In the genomic region with DNA sequence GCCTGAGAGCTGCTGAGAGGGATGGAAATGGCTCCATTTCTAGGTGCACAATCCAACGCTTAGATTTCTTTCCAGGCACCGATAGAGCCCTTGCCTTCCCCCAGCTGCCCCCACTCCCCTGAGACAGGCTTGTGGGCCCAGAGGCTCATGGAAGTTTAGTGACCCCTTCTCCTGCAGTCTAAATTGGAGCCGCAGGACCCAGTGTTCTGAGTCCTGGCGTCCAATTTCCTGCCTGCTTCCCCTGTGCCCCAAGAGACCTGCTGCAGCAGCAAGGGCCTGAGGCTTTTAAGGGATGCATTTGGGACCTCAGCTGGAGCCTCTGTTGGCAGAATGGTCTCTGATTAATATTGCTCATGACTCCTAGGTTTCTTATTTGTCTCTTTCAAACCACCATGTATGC, we compare ENCODE assay signal across 20 cellular contexts.
DNase-seq lines count a peak whose midpoint lies in the region; ATAC-seq, FAIRE-seq and TF ChIP-seq lines count a peak whose summit lies in the region.
"Had no signal": no experiment of that assay in that cellular context is flagged by ENCODE, and none has a peak within 500 bp of the region (broad histone marks: within the 10 kb centered on the region; RNA-seq: fewer than 3 reads in every experiment).

No MANE protein-coding gene starts in this region.

- H3K9me2 ChIP-seq in hepatocyte (replicated peaks; ENCODE audit: insufficient read depth), result no peaks in the 10 kb centered on the region

- H4K20me1 ChIP-seq in hepatocyte (ENCODE audit: insufficient read depth, poor library complexity, severe bottlenecking), result no peaks in the 10 kb centered on the region

- H3K4me1 Mint-ChIP-seq in CD4-positive, alpha-beta T cell (ENCODE audit: low read depth), result peaks cover 62% of the 10 kb centered on the region
- peaks cover 54% of the 10 kb centered on the region for H3K4me1 Mint-ChIP-seq in T-helper 17 cell
- H3K4me1 Mint-ChIP-seq in endothelial cell (ENCODE audit: unreplicated experiment), result peaks cover 82% of the 10 kb centered on the region

- no peaks in the 10 kb centered on the region for H3K27me3 ChIP-seq in CD4-positive, alpha-beta T cell (ENCODE audit: control insufficient read depth, insufficient read depth, low read length)
- no peaks in the 10 kb centered on the region for H3K27me3 ChIP-seq in sigmoid colon
- no peaks in the 10 kb centered on the region for H3K27me3 ChIP-seq in hepatocyte
- H3K27me3 ChIP-seq: neutrophil had no signal

- H3K4me3 Mint-ChIP-seq in CD4-positive, alpha-beta T cell, result no peak overlapping the region
- H3K4me3 Mint-ChIP-seq in T-helper 17 cell (peak overlapping the region; percentile 5), endothelial cell (ENCODE audit: unreplicated experiment) (peak overlapping the region; percentile 79)
- H3K4me3 Mint-ChIP-seq: activated B cell treated with CpG ODN at 0.5 μM for 24 hours had no signal

- peaks cover 0 to 82% (median 74%) of the 10 kb centered on the region in 4 donors for H3K4me1 ChIP-seq in sigmoid colon
- peaks cover 60% of the 10 kb centered on the region for H3K4me1 ChIP-seq in hepatocyte (ENCODE audit: insufficient read depth)

- in situ Hi-C loops in GM13977 (cut with MboI; ENCODE audit: low pct_unique_long_range_greater_than_20kb, low sequenced_read_pairs, unreplicated experiment), result no loop called here

- peaks cover 56% of the 10 kb centered on the region for H3K36me3 Mint-ChIP-seq in CD4-positive, alpha-beta T cell (ENCODE audit: low read depth)
- H3K36me3 Mint-ChIP-seq in T-helper 17 cell (ENCODE audit: low read depth) (peaks cover 2% of the 10 kb centered on the region), endothelial cell (ENCODE audit: low read depth, unreplicated experiment) (peaks cover 70% of the 10 kb centered on the region)

- TF ChIP-seq EP300 in sigmoid colon (IDR thresholded peaks at IDR 0.05), result no peak

- H3K4me3 ChIP-seq in sigmoid colon (no peak overlapping the region), hepatocyte (no peak overlapping the region)

- H3K36me3 ChIP-seq in sigmoid colon, result peaks cover 0 to 18% (median 10%) of the 10 kb centered on the region in 4 donors
- no peaks in the 10 kb centered on the region for H3K36me3 ChIP-seq in hepatocyte (replicated peaks; ENCODE audit: insufficient read depth, low read depth)
- H3K36me3 ChIP-seq: neutrophil had no signal

- POLR2A ChIA-PET in CD4-positive, alpha-beta T cell (lab: Charles Lee), result interaction anchor here (4.9 to 5.4 kb wide), 2 partner anchors 12 to 55 kb away, joined by 34 to 43 read pairs; no protein-coding TSS in a partner anchor

- no peak for ATAC-seq in CD4-positive, alpha-beta T cell (ENCODE audit: poor library complexity)
- ATAC-seq in T-helper 17 cell, result no peak
- ATAC-seq: esophagus mucosa had no signal

- 87% methylated on average over 4 of the region's 4 CpGs for WGBS in sigmoid colon, 2 donors
- 88% methylated on average over 4 of the region's 4 CpGs for WGBS in hepatocyte (ENCODE audit: low lambda C conversion rate, missing lambda C conversion rate)

- no peak overlapping the region for H2AFZ ChIP-seq in hepatocyte

- FAIRE-seq in frontal cortex (lab: Jason Lieb, UNC), result no peak
- no peak for FAIRE-seq in D721Med (lab: Jason Lieb, UNC)
- FAIRE-seq: astrocyte, HTR-8/SVneo had no signal

- TF ChIP-seq CTCF in CD4-positive, alpha-beta T cell (IDR thresholded peaks at IDR 0.05), result no peak
- TF ChIP-seq CTCF in endothelial cell (IDR thresholded peaks at IDR 0.05; ENCODE audit: unreplicated experiment) (no peak), sigmoid colon (IDR thresholded peaks at IDR 0.05) (no peak), D721Med (IDR thresholded peaks at IDR 0.05; ENCODE audit: insufficient read depth, missing control alignments) (no peak), hepatocyte (IDR thresholded peaks at IDR 0.05; ENCODE audit: poor library complexity) (no peak), GM13977 (IDR thresholded peaks at IDR 0.05; ENCODE audit: extremely low read depth, insufficient read depth, missing control alignments) (no peak)

- H3K27ac ChIP-seq in CD4-positive, alpha-beta T cell (ENCODE audit: low read depth, low read length), result no peak overlapping the region
- H3K27ac ChIP-seq in sigmoid colon (peak overlapping the region; percentile 74 to 83 (median 80)), hepatocyte (no peak overlapping the region)
- H3K27ac ChIP-seq: neutrophil had no signal

- H3K4me2 ChIP-seq in hepatocyte, result no peak overlapping the region

- H3K27ac Mint-ChIP-seq in CD4-positive, alpha-beta T cell, result peak overlapping the region; percentile 78
- H3K27ac Mint-ChIP-seq in T-helper 17 cell, result peak overlapping the region; percentile 88
- H3K27ac Mint-ChIP-seq in endothelial cell (ENCODE audit: unreplicated experiment), result no peak overlapping the region

- intact Hi-C loops in CD4-positive, alpha-beta T cell (cut with DNase I, micrococcal nuclease), result no loop called here
- intact Hi-C loops in sigmoid colon (cut with DNase I), result loop anchor here (5.0 kb wide), 1 partner anchor 42 kb away; no protein-coding TSS in a partner anchor

- CTCF ChIA-PET in CD4-positive, alpha-beta T cell (lab: Charles Lee), result interaction anchor here (1.0 kb wide), 1 partner anchor 65 kb away, joined by 3 read pairs; no protein-coding TSS in a partner anchor

- H3K9me3 Mint-ChIP-seq in CD4-positive, alpha-beta T cell, result no peaks in the 10 kb centered on the region
- no peaks in the 10 kb centered on the region for H3K9me3 Mint-ChIP-seq in endothelial cell (ENCODE audit: unreplicated experiment)
- H3K9me3 Mint-ChIP-seq: activated B cell treated with CpG ODN at 0.5 μM for 24 hours had no signal

- no peak for DNase-seq in CD4-positive, alpha-beta T cell
- DNase-seq in T-helper 17 cell (no peak), endothelial cell (ENCODE audit: low spot score) (no peak), sigmoid colon (no peak), frontal cortex (ENCODE audit: low spot score in 2 of 2) (no peak), D721Med (ENCODE audit: insufficient read length, low spot score) (no peak), hepatocyte (ENCODE audit: low spot score) (no peak), GM13977 (ENCODE audit: low spot score) (no peak)
- DNase-seq: activated B cell treated with CpG ODN at 0.5 μM for 24 hours; activated gamma-delta T cell; Calu3; glutamatergic neuron; NCI-H146; NCI-H446; stimulated activated CD4-positive, alpha-beta T cell treated with anti-CD3 and anti-CD28 coated beads, Interleukin-1b, Interleukin-23, amount 100 ng/mL, for 48 hours; substantia nigra had no signal

- H3K27me3 Mint-ChIP-seq in CD4-positive, alpha-beta T cell, result no peaks in the 10 kb centered on the region
- H3K27me3 Mint-ChIP-seq in T-helper 17 cell (no peaks in the 10 kb centered on the region), endothelial cell (ENCODE audit: unreplicated experiment) (peaks cover 43% of the 10 kb centered on the region)
- H3K27me3 Mint-ChIP-seq: activated B cell treated with CpG ODN at 0.5 μM for 24 hours had no signal

- no peak for TF ChIP-seq POLR2A in sigmoid colon (IDR thresholded peaks at IDR 0.05)

- no peaks in the 10 kb centered on the region for H3K9me3 ChIP-seq in CD4-positive, alpha-beta T cell (ENCODE audit: control insufficient read depth, low read length)
- H3K9me3 ChIP-seq in T-helper 17 cell (ENCODE audit: control insufficient read depth, low read length, poor library complexity, severe bottlenecking) (no peaks in the 10 kb centered on the region), sigmoid colon (no peaks in the 10 kb centered on the region), hepatocyte (ENCODE audit: low read depth) (no peaks in the 10 kb centered on the region)
- H3K9me3 ChIP-seq: neutrophil had no signal

- no peaks in the 10 kb centered on the region for H3K79me2 ChIP-seq in hepatocyte

Comparison
In these comparisons a context has a peak if more than half of its experiments do, and no peak if none do; other contexts are left out.
1. H3K27ac ChIP-seq: peak in sigmoid colon (4 of 4); none in CD4-positive, alpha-beta T cell (single experiment) and hepatocyte (single experiment).